ENCODE assay signal across 1 cellular context in genomic region chr17:50558581-50558954, GRCh38.
A peak's percentile ranks its signal among the peaks of the same experiment; 100 is the strongest.
TF ChIP-seq lines count a peak whose summit lies in the region.

No MANE protein-coding gene starts in this region.

TF ChIP-seq in HepG2, 621 proteins besides CTCF, POLR2A, EP300 and RAD21:
- TF ChIP-seq BRF2 (CRISPR knock-in tag; IDR thresholded peaks at IDR 0.05) (0 out of 2 replicates have a peak, but pooled peaks have one; percentile 41), E2F5 (CRISPR knock-in tag; conservative IDR thresholded peaks at IDR 0.05) (no peak)
